1 cellular context compared by ENCODE assay signal in the genomic region with DNA sequence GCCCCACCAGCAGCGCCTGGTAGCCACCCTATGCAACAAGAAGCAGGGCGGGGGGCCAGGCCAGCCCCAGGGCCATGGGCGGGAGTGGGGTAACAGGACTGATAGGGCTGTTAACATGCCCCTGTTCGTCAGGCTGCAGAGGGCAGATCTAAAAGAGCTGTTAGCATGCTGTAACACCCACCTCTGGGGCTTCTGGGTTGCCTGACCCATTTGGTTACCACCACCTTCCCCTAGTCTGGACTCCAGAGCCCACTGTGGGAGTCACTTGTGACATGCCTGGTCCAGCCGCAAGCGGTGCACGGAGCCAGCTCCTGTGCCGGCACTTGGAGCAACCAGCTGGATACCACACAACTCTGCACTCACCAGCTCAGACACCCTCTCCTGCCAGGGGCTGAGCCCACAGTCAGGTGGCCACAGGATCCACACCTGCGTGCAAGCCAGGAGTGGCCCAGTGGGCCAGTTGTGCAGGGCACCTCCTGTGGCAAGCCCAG.
A peak's percentile ranks its signal among the peaks of the same experiment; 100 is the strongest.
TF ChIP-seq lines count a peak whose summit lies in the region.

No MANE protein-coding gene starts in this region.

TF ChIP-seq in HepG2, 621 proteins besides CTCF, POLR2A, EP300 and RAD21 (continued from another document and continues in another):
- TF ChIP-seq, protein P1, sequence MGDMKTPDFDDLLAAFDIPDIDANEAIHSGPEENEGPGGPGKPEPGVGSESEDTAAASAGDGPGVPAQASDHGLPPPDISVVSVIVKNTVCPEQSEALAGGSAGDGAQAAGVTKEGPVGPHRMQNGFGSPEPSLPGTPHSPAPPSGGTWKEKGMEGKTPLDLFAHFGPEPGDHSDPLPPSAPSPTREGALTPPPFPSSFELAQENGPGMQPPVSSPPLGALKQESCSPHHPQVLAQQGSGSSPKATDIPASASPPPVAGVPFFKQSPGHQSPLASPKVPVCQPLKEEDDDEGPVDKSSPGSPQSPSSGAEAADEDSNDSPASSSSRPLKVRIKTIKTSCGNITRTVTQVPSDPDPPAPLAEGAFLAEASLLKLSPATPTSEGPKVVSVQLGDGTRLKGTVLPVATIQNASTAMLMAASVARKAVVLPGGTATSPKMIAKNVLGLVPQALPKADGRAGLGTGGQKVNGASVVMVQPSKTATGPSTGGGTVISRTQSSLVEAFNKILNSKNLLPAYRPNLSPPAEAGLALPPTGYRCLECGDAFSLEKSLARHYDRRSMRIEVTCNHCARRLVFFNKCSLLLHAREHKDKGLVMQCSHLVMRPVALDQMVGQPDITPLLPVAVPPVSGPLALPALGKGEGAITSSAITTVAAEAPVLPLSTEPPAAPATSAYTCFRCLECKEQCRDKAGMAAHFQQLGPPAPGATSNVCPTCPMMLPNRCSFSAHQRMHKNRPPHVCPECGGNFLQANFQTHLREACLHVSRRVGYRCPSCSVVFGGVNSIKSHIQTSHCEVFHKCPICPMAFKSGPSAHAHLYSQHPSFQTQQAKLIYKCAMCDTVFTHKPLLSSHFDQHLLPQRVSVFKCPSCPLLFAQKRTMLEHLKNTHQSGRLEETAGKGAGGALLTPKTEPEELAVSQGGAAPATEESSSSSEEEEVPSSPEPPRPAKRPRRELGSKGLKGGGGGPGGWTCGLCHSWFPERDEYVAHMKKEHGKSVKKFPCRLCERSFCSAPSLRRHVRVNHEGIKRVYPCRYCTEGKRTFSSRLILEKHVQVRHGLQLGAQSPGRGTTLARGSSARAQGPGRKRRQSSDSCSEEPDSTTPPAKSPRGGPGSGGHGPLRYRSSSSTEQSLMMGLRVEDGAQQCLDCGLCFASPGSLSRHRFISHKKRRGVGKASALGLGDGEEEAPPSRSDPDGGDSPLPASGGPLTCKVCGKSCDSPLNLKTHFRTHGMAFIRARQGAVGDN (CRISPR knock-in tag; IDR thresholded peaks at IDR 0.05): peak; percentile 71
- TF ChIP-seq ZNF431 (CRISPR knock-in tag; IDR thresholded peaks at IDR 0.05; ENCODE audit: borderline replicate concordance, low read depth) (no peak), MAF1 (CRISPR knock-in tag; IDR thresholded peaks at IDR 0.05; ENCODE audit: borderline replicate concordance) (no peak), PITX1 (CRISPR knock-in tag; IDR thresholded peaks at IDR 0.05) (no peak), HES4 (CRISPR knock-in tag; IDR thresholded peaks at IDR 0.05; ENCODE audit: borderline replicate concordance) (no peak), HDAC6 (IDR thresholded peaks at IDR 0.05; ENCODE audit: low read depth, low read length) (no peak), ZNF326 (CRISPR knock-in tag; IDR thresholded peaks at IDR 0.05; ENCODE audit: borderline replicate concordance) (no peak), ETV5 (CRISPR knock-in tag; IDR thresholded peaks at IDR 0.05; ENCODE audit: borderline replicate concordance) (peak; percentile 8; the same call in 1 of the 2 replicates), ZNF274 (CRISPR knock-in tag; IDR thresholded peaks at IDR 0.05) (peak; percentile 62; the same call in 1 of the 2 replicates), ELF4 (CRISPR knock-in tag; IDR thresholded peaks at IDR 0.05; ENCODE audit: borderline replicate concordance) (no peak), MED8 (CRISPR knock-in tag; IDR thresholded peaks at IDR 0.05; ENCODE audit: insufficient replicate concordance) (no peak), BCL6 (CRISPR knock-in tag; IDR thresholded peaks at IDR 0.05) (no peak), ZNF496 (CRISPR knock-in tag; IDR thresholded peaks at IDR 0.05; ENCODE audit: insufficient replicate concordance) (no peak), ZFP82 (CRISPR knock-in tag; IDR thresholded peaks at IDR 0.05; ENCODE audit: borderline replicate concordance) (no peak), ZNF777 (CRISPR knock-in tag; IDR thresholded peaks at IDR 0.05) (no peak), ZNF451 (CRISPR knock-in tag; IDR thresholded peaks at IDR 0.05) (no peak), EZH2 (conservative IDR thresholded peaks at IDR 0.05; ENCODE audit: low read depth, low read length) (no peak), IKZF4 (CRISPR knock-in tag; IDR thresholded peaks at IDR 0.05; ENCODE audit: borderline replicate concordance, low read depth, not compliant biosample characterization) (no peak)
- TF ChIP-seq, protein P2, sequence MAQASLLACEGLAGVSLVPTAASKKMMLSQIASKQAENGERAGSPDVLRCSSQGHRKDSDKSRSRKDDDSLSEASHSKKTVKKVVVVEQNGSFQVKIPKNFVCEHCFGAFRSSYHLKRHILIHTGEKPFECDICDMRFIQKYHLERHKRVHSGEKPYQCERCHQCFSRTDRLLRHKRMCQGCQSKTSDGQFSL (CRISPR knock-in tag; IDR thresholded peaks at IDR 0.05): no peak
- TF ChIP-seq, protein P3, sequence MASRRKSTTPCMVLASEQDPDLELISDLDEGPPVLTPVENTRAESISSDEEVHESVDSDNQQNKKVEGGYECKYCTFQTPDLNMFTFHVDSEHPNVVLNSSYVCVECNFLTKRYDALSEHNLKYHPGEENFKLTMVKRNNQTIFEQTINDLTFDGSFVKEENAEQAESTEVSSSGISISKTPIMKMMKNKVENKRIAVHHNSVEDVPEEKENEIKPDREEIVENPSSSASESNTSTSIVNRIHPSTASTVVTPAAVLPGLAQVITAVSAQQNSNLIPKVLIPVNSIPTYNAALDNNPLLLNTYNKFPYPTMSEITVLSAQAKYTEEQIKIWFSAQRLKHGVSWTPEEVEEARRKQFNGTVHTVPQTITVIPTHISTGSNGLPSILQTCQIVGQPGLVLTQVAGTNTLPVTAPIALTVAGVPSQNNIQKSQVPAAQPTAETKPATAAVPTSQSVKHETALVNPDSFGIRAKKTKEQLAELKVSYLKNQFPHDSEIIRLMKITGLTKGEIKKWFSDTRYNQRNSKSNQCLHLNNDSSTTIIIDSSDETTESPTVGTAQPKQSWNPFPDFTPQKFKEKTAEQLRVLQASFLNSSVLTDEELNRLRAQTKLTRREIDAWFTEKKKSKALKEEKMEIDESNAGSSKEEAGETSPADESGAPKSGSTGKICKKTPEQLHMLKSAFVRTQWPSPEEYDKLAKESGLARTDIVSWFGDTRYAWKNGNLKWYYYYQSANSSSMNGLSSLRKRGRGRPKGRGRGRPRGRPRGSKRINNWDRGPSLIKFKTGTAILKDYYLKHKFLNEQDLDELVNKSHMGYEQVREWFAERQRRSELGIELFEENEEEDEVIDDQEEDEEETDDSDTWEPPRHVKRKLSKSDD (CRISPR knock-in tag; IDR thresholded peaks at IDR 0.05; ENCODE audit: low read depth): no peak
- TF ChIP-seq, protein P4, sequence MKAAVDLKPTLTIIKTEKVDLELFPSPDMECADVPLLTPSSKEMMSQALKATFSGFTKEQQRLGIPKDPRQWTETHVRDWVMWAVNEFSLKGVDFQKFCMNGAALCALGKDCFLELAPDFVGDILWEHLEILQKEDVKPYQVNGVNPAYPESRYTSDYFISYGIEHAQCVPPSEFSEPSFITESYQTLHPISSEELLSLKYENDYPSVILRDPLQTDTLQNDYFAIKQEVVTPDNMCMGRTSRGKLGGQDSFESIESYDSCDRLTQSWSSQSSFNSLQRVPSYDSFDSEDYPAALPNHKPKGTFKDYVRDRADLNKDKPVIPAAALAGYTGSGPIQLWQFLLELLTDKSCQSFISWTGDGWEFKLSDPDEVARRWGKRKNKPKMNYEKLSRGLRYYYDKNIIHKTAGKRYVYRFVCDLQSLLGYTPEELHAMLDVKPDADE (CRISPR knock-in tag; IDR thresholded peaks at IDR 0.05): no peak
- TF ChIP-seq, protein P5, sequence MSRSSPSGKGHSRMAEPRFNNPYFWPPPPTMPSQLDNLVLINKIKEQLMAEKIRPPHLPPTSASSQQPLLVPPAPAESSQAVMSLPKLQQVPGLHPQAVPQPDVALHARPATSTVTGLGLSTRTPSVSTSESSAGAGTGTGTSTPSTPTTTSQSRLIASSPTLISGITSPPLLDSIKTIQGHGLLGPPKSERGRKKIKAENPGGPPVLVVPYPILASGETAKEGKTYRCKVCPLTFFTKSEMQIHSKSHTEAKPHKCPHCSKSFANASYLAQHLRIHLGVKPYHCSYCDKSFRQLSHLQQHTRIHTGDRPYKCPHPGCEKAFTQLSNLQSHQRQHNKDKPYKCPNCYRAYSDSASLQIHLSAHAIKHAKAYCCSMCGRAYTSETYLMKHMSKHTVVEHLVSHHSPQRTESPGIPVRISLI (CRISPR knock-in tag; IDR thresholded peaks at IDR 0.05; ENCODE audit: borderline replicate concordance): no peak
- TF ChIP-seq, protein P6, sequence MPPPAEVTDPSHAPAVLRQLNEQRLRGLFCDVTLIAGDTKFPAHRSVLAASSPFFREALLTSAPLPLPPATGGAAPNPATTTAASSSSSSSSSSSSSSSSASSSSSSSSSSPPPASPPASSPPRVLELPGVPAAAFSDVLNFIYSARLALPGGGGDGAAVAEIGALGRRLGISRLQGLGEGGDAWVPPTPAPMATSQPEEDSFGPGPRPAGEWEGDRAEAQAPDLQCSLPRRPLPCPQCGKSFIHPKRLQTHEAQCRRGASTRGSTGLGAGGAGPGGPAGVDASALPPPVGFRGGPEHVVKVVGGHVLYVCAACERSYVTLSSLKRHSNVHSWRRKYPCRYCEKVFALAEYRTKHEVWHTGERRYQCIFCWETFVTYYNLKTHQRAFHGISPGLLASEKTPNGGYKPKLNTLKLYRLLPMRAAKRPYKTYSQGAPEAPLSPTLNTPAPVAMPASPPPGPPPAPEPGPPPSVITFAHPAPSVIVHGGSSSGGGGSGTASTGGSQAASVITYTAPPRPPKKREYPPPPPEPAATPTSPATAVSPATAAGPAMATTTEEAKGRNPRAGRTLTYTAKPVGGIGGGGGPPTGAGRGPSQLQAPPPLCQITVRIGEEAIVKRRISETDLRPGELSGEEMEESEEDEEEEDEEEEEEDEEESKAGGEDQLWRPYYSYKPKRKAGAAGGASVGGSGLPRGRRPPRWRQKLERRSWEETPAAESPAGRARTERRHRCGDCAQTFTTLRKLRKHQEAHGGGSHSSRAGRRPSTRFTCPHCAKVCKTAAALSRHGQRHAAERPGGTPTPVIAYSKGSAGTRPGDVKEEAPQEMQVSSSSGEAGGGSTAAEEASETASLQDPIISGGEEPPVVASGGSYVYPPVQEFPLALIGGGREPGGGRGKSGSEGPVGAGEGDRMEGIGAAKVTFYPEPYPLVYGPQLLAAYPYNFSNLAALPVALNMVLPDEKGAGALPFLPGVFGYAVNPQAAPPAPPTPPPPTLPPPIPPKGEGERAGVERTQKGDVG (CRISPR knock-in tag; IDR thresholded peaks at IDR 0.05; ENCODE audit: borderline replicate concordance): peak; percentile 84; the same call in 1 of the 2 replicates
- TF ChIP-seq, protein P7, sequence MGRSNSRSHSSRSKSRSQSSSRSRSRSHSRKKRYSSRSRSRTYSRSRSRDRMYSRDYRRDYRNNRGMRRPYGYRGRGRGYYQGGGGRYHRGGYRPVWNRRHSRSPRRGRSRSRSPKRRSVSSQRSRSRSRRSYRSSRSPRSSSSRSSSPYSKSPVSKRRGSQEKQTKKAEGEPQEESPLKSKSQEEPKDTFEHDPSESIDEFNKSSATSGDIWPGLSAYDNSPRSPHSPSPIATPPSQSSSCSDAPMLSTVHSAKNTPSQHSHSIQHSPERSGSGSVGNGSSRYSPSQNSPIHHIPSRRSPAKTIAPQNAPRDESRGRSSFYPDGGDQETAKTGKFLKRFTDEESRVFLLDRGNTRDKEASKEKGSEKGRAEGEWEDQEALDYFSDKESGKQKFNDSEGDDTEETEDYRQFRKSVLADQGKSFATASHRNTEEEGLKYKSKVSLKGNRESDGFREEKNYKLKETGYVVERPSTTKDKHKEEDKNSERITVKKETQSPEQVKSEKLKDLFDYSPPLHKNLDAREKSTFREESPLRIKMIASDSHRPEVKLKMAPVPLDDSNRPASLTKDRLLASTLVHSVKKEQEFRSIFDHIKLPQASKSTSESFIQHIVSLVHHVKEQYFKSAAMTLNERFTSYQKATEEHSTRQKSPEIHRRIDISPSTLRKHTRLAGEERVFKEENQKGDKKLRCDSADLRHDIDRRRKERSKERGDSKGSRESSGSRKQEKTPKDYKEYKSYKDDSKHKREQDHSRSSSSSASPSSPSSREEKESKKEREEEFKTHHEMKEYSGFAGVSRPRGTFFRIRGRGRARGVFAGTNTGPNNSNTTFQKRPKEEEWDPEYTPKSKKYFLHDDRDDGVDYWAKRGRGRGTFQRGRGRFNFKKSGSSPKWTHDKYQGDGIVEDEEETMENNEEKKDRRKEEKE (IDR thresholded peaks at IDR 0.05): no peak
- TF ChIP-seq, protein P8, sequence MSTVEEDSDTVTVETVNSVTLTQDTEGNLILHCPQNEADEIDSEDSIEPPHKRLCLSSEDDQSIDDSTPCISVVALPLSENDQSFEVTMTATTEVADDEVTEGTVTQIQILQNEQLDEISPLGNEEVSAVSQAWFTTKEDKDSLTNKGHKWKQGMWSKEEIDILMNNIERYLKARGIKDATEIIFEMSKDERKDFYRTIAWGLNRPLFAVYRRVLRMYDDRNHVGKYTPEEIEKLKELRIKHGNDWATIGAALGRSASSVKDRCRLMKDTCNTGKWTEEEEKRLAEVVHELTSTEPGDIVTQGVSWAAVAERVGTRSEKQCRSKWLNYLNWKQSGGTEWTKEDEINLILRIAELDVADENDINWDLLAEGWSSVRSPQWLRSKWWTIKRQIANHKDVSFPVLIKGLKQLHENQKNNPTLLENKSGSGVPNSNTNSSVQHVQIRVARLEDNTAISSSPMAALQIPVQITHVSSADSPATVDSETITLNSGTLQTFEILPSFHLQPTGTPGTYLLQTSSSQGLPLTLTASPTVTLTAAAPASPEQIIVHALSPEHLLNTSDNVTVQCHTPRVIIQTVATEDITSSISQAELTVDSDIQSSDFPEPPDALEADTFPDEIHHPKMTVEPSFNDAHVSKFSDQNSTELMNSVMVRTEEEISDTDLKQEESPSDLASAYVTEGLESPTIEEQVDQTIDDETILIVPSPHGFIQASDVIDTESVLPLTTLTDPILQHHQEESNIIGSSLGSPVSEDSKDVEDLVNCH (CRISPR knock-in tag; IDR thresholded peaks at IDR 0.05): no peak
- TF ChIP-seq, protein P9, sequence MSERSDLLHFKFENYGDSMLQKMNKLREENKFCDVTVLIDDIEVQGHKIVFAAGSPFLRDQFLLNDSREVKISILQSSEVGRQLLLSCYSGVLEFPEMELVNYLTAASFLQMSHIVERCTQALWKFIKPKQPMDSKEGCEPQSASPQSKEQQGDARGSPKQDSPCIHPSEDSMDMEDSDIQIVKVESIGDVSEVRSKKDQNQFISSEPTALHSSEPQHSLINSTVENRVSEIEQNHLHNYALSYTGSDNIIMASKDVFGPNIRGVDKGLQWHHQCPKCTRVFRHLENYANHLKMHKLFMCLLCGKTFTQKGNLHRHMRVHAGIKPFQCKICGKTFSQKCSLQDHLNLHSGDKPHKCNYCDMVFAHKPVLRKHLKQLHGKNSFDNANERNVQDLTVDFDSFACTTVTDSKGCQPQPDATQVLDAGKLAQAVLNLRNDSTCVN (CRISPR knock-in tag; IDR thresholded peaks at IDR 0.05; ENCODE audit: borderline replicate concordance): no peak
- TF ChIP-seq, protein P10, sequence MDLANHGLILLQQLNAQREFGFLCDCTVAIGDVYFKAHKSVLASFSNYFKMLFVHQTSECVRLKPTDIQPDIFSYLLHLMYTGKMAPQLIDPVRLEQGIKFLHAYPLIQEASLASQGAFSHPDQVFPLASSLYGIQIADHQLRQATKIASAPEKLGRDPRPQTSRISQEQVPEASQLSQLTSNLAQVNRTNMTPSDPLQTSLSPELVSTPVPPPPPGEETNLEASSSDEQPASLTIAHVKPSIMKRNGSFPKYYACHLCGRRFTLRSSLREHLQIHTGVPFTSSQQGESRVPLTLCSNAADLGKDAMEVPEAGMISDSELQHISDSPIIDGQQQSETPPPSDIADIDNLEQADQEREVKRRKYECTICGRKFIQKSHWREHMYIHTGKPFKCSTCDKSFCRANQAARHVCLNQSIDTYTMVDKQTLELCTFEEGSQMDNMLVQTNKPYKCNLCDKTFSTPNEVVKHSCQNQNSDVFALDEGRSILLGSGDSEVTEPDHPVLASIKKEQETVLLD (CRISPR knock-in tag; IDR thresholded peaks at IDR 0.05; ENCODE audit: low read depth): no peak
- TF ChIP-seq, protein P11, sequence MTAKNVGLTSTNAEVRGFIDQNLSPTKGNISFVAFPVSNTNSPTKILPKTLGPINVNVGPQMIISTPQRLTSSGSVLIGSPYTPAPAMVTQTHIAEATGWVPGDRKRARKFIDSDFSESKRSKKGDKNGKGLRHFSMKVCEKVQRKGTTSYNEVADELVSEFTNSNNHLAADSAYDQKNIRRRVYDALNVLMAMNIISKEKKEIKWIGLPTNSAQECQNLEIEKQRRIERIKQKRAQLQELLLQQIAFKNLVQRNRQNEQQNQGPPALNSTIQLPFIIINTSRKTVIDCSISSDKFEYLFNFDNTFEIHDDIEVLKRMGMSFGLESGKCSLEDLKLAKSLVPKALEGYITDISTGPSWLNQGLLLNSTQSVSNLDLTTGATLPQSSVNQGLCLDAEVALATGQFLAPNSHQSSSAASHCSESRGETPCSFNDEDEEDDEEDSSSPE (CRISPR knock-in tag; IDR thresholded peaks at IDR 0.05): no peak
